13 cellular contexts compared by ENCODE assay signal in genomic region chr22:43862882-43863202, GRCh38. TPM values are rescaled to one million over a fixed set of nuclear protein-coding genes. Genes with fewer than 3 reads are reported as not detected.
DNase-seq lines count a peak whose midpoint lies in the region; ATAC-seq and TF ChIP-seq lines count a peak whose summit lies in the region.
"Had no signal": no experiment of that assay in that cellular context is flagged by ENCODE, and none has a peak within 500 bp of the region (broad histone marks: within the 10 kb centered on the region; RNA-seq: fewer than 3 reads in every experiment).

No MANE protein-coding gene starts in this region.

- no peak for TF ChIP-seq CTCF in BE2C (IDR thresholded peaks at IDR 0.05; ENCODE audit: low read depth, low read length)
- TF ChIP-seq CTCF in Panc1 (IDR thresholded peaks at IDR 0.05): no peak
- TF ChIP-seq CTCF in endothelial cell (IDR thresholded peaks at IDR 0.05; ENCODE audit: unreplicated experiment): no peak
- no peak for TF ChIP-seq CTCF in natural killer cell (IDR thresholded peaks at IDR 0.05)

- DNase-seq in BE2C: no peak
- no peak for DNase-seq in Panc1 (ENCODE audit: low read depth, low spot score)
- DNase-seq in endothelial cell (ENCODE audit: low spot score): no peak
- DNase-seq in natural killer cell: no peak
- no peak for DNase-seq in activated effector memory CD4-positive, alpha-beta T cell treated with anti-CD3 and anti-CD28 coated beads, Interleukin-2, amount 50 U/mL, for 16 hours
- no peak for DNase-seq in G401 (ENCODE audit: low spot score)
- DNase-seq in ACHN: no peak
- DNase-seq: left cardiac atrium, NCI-H524 treated with DMSO at 0.1 percent for 48 hours, SIG-M5 had no signal

- CTCF ChIA-PET in Panc1 (lab: Charles Lee): no interaction called here

- H3K36me3 ChIP-seq in BE2C: no peaks in the 10 kb centered on the region
- no peaks in the 10 kb centered on the region for H3K36me3 ChIP-seq in Panc1 (ENCODE audit: control insufficient read depth, insufficient read depth, low read length)
- H3K36me3 ChIP-seq: ovary had no signal

- H3K4me1 Mint-ChIP-seq in endothelial cell (ENCODE audit: unreplicated experiment) (peaks cover 23% of the 10 kb centered on the region), natural killer cell (no peaks in the 10 kb centered on the region)

- H3K36me3 Mint-ChIP-seq in endothelial cell (ENCODE audit: low read depth, unreplicated experiment): peaks cover 7% of the 10 kb centered on the region
- no peaks in the 10 kb centered on the region for H3K36me3 Mint-ChIP-seq in natural killer cell

- H3K9me3 Mint-ChIP-seq in endothelial cell (ENCODE audit: unreplicated experiment): no peaks in the 10 kb centered on the region
- H3K9me3 Mint-ChIP-seq in natural killer cell: no peaks in the 10 kb centered on the region

- no peaks in the 10 kb centered on the region for H3K4me1 ChIP-seq in BE2C
- no peaks in the 10 kb centered on the region for H3K4me1 ChIP-seq in Panc1 (ENCODE audit: control insufficient read depth, insufficient read depth, low read length)

- in situ Hi-C loops in Panc1 (cut with HindIII; ENCODE audit: low pct_unique_long_range_greater_than_20kb, low sequenced_read_pairs): no loop called here
- in situ Hi-C loops in G401 (cut with HindIII; ENCODE audit: low sequenced_read_pairs): no loop called here
- in situ Hi-C loops in ACHN (cut with HindIII; ENCODE audit: low pct_ligation_motif_present, low pct_unique_long_range_greater_than_20kb, low sequenced_read_pairs): no loop called here

- intact Hi-C loops in Panc1 (cut with micrococcal nuclease; ENCODE audit: unreplicated experiment) (no loop called here), natural killer cell (cut with micrococcal nuclease) (no loop called here)

- H3K27me3 ChIP-seq in BE2C (no peaks in the 10 kb centered on the region), Panc1 (ENCODE audit: control insufficient read depth, insufficient read depth, low read length) (no peaks in the 10 kb centered on the region; the same call in 1 of the 2 replicates)
- H3K27me3 ChIP-seq: ovary had no signal

- ATAC-seq in Panc1 (no peak), natural killer cell (no peak), GM19328 (IDR thresholded peaks at IDR 0.05; ENCODE audit: unreplicated experiment) (no peak)
- ATAC-seq: left cardiac atrium had no signal

- POLR2A ChIA-PET in Panc1 (lab: Charles Lee): no interaction called here

- peak overlapping the region; percentile 70; the same call in 1 of the 2 replicates for H3K27ac ChIP-seq in Panc1 (ENCODE audit: low read length)
- H3K27ac ChIP-seq: C4-2B, ovary had no signal

- no TSS peak for BruUV-seq in Panc1 (replicated peaks; lab: Mats Ljungman, UMichigan)

- H3K4me3 Mint-ChIP-seq in endothelial cell (ENCODE audit: unreplicated experiment): peak overlapping the region; percentile 89
- peak overlapping the region; percentile 71 for H3K4me3 Mint-ChIP-seq in natural killer cell

- H3K4me3 ChIP-seq in BE2C (ENCODE audit: low read depth, low read length) (peak overlapping the region; percentile 34), Panc1 (ENCODE audit: low read depth in 2 of 2, low read length in 2 of 2) (peak overlapping the region; percentile 43 to 56)
- H3K4me3 ChIP-seq: ovary had no signal

- H3K27ac Mint-ChIP-seq in endothelial cell (ENCODE audit: unreplicated experiment) (peak overlapping the region; percentile 61), natural killer cell (no peak overlapping the region)

- H3K9me3 ChIP-seq in BE2C (no peaks in the 10 kb centered on the region), Panc1 (ENCODE audit: control insufficient read depth, insufficient read depth, low read depth, low read length) (no peaks in the 10 kb centered on the region)
- H3K9me3 ChIP-seq: ovary had no signal

- H3K27me3 Mint-ChIP-seq in endothelial cell (ENCODE audit: unreplicated experiment): peaks cover 2% of the 10 kb centered on the region
- peaks cover 47 to 48% of the 10 kb centered on the region in 2 donors for H3K27me3 Mint-ChIP-seq in natural killer cell (ENCODE audit: low read depth in 2 of 2)

RNA-seq across cellular contexts. Expression of gene SULT4A1, which starts 0.5 kb away (rescaled TPM):
- 39.4 TPM for polyA plus RNA-seq in BE2C (2012; ENCODE audit: insufficient read depth, insufficient read length, low read depth)
- 12.0 TPM for total RNA-seq in Panc1 (2021; ENCODE audit: unreplicated experiment)
- 10.0 TPM for polyA plus RNA-seq in Panc1 (2012; ENCODE audit: insufficient read length)
- 16.5 TPM for total RNA-seq in endothelial cell (ENCODE audit: unreplicated experiment)
- total RNA-seq in natural killer cell: not detected
- 5.5 and 9.5 TPM in 2 replicates for total RNA-seq in G401 (2014; rRNA removed; shearing (Covaris generic))

RNA-seq across cellular contexts. Expression of gene PNPLA5, which starts 29.0 kb away (rescaled TPM):
- not detected for polyA plus RNA-seq in BE2C (2012; ENCODE audit: insufficient read depth, insufficient read length, low read depth)
- total RNA-seq in Panc1 (2021; ENCODE audit: unreplicated experiment) (not detected), endothelial cell (ENCODE audit: unreplicated experiment) (not detected), natural killer cell (not detected)
- 0.11 TPM for polyA plus RNA-seq in Panc1 (2012; ENCODE audit: insufficient read length)
- total RNA-seq in G401 (2014; rRNA removed; shearing (Covaris generic)): not detected in 2 replicates
- total RNA-seq: left cardiac atrium had no signal
- polyA plus RNA-seq: ovary had no signal

RNA-seq across cellular contexts. Expression of gene EFCAB6, which starts 50.7 kb away (rescaled TPM):
- 0.45 TPM for polyA plus RNA-seq in BE2C (2012; ENCODE audit: insufficient read depth, insufficient read length, low read depth)
- 0.21 TPM for total RNA-seq in Panc1 (2021; ENCODE audit: unreplicated experiment)
- polyA plus RNA-seq in Panc1 (2012; ENCODE audit: insufficient read length): 0.18 TPM
- total RNA-seq in endothelial cell (ENCODE audit: unreplicated experiment): 0.69 TPM
- total RNA-seq in natural killer cell: under 1 TPM; 0.23 to 0.35 (median 0.26) TPM
- total RNA-seq in G401 (2014; rRNA removed; shearing (Covaris generic)): 0.25 and 0.54 TPM in 2 replicates
